ENCODE assay signal across 11 cellular contexts in genomic region chr12:49783917-49784676, GRCh38. TPM values are rescaled to one million over a fixed set of nuclear protein-coding genes. Genes with fewer than 3 reads are reported as not detected.
A peak's percentile ranks its signal among the peaks of the same experiment; 100 is the strongest.
DNase-seq lines count a peak whose midpoint lies in the region; ATAC-seq and TF ChIP-seq lines count a peak whose summit lies in the region.
"Had no signal": no experiment of that assay in that cellular context is flagged by ENCODE, and none has a peak within 500 bp of the region (broad histone marks: within the 10 kb centered on the region; RNA-seq: fewer than 3 reads in every experiment).

No MANE protein-coding gene starts in this region.

- no peak overlapping the region for H3K4me2 ChIP-seq in Karpas-422 (ENCODE audit: low read depth, low read length, poor library complexity, severe bottlenecking)
- H3K4me2 ChIP-seq: PC-9 had no signal

- H3K27me3 Mint-ChIP-seq in activated naive CD8-positive, alpha-beta T cell treated with anti-CD3 and anti-CD28 coated beads, Interleukin-2, amount 50 U/mL, for 24 hours = peaks cover 12% of the 10 kb centered on the region

- H3K4me3 ChIP-seq in Karpas-422 (ENCODE audit: low read length) = no peak overlapping the region
- no peak overlapping the region for H3K4me3 ChIP-seq in ascending aorta
- no peak overlapping the region for H3K4me3 ChIP-seq in subcutaneous abdominal adipose tissue (ENCODE audit: low read depth in 1 of 5, low read length in 5 of 5)
- H3K4me3 ChIP-seq: PC-9 had no signal

- no peak overlapping the region for H2AFZ ChIP-seq in Karpas-422 (ENCODE audit: low read length)
- H2AFZ ChIP-seq: PC-9 had no signal

- intact Hi-C loops in ascending aorta (cut with DNase I) = no loop called here

- H3K9me2 ChIP-seq in Karpas-422 (replicated peaks; ENCODE audit: insufficient read depth, low read length) = no peaks in the 10 kb centered on the region

- H3K9me3 ChIP-seq in Karpas-422 (ENCODE audit: low read length) (peaks cover 4% of the 10 kb centered on the region), ascending aorta (peaks cover 0 to 4% of the 10 kb centered on the region in 2 donors), subcutaneous abdominal adipose tissue (ENCODE audit: control insufficient read depth in 5 of 5, low read length in 5 of 5) (peaks cover 0 to 3% (median 0%) of the 10 kb centered on the region in 5 donors)

- H3K9ac ChIP-seq in Karpas-422 (ENCODE audit: low read length) (no peak overlapping the region), subcutaneous abdominal adipose tissue (ENCODE audit: low read length in 5 of 5) (no peak overlapping the region)

- no peaks in the 10 kb centered on the region for H3K27me3 ChIP-seq in Karpas-422 (ENCODE audit: low read length)
- no peaks in the 10 kb centered on the region for H3K27me3 ChIP-seq in ascending aorta
- H3K27me3 ChIP-seq in subcutaneous abdominal adipose tissue (ENCODE audit: control insufficient read depth in 5 of 5, insufficient read depth in 4 of 5, low read length in 5 of 5) = peaks cover 0 to 2% (median 0%) of the 10 kb centered on the region in 5 donors

- no peaks in the 10 kb centered on the region for H3K36me3 ChIP-seq in Karpas-422 (ENCODE audit: insufficient read depth, low read length)
- no peaks in the 10 kb centered on the region for H3K36me3 ChIP-seq in ascending aorta
- H3K36me3 ChIP-seq in subcutaneous abdominal adipose tissue (ENCODE audit: control insufficient read depth in 5 of 5, insufficient read depth in 5 of 5, low read length in 5 of 5) = no peaks in the 10 kb centered on the region

- no peak overlapping the region for H3K4me3 Mint-ChIP-seq in activated naive CD8-positive, alpha-beta T cell treated with anti-CD3 and anti-CD28 coated beads, Interleukin-2, amount 50 U/mL, for 24 hours
- H3K4me3 Mint-ChIP-seq: activated CD8-positive, alpha-beta T cell treated with anti-CD3 and anti-CD28 coated beads, Interleukin-2, amount 10 ng/mL, durations not matched to agents 7 days and 5 days had no signal

- H3K4me1 Mint-ChIP-seq in activated naive CD8-positive, alpha-beta T cell treated with anti-CD3 and anti-CD28 coated beads, Interleukin-2, amount 50 U/mL, for 24 hours = no peaks in the 10 kb centered on the region

- no peak for TF ChIP-seq CTCF in ascending aorta (IDR thresholded peaks at IDR 0.05)

- DNase-seq in Karpas-422 (peak; percentile 59), ascending aorta (ENCODE audit: low spot score in 2 of 2) (no peak), inferior parietal cortex (ENCODE audit: extremely low spot score) (peak; percentile 11)
- no peak for DNase-seq in activated naive CD8-positive, alpha-beta T cell treated with anti-CD3 and anti-CD28 coated beads, Interleukin-2, amount 50 U/mL, for 24 hours
- DNase-seq: activated CD8-positive, alpha-beta T cell treated with anti-CD3 and anti-CD28 coated beads, Interleukin-2, amount 10 ng/mL, durations not matched to agents 7 days and 5 days; effector CD4-positive, alpha-beta T cell; H7; PC-9 had no signal

- H3K36me3 Mint-ChIP-seq in activated naive CD8-positive, alpha-beta T cell treated with anti-CD3 and anti-CD28 coated beads, Interleukin-2, amount 50 U/mL, for 24 hours (ENCODE audit: low read depth) = no peaks in the 10 kb centered on the region

- no peaks in the 10 kb centered on the region for H3K4me1 ChIP-seq in Karpas-422 (ENCODE audit: low read length)
- peaks cover 0 to 13% of the 10 kb centered on the region in 2 donors for H3K4me1 ChIP-seq in ascending aorta
- H3K4me1 ChIP-seq in subcutaneous abdominal adipose tissue (ENCODE audit: control insufficient read depth in 5 of 5, insufficient read depth in 5 of 5, low read length in 5 of 5) = peaks cover 2 to 20% (median 16%) of the 10 kb centered on the region in 5 donors

- no peaks in the 10 kb centered on the region for H4K20me1 ChIP-seq in Karpas-422 (ENCODE audit: insufficient read depth, low read depth, low read length)

- H3K27ac ChIP-seq in Karpas-422 (ENCODE audit: low read length) = no peak overlapping the region
- peak overlapping the region; percentile 1 to 63 for H3K27ac ChIP-seq in ascending aorta
- H3K27ac ChIP-seq in subcutaneous abdominal adipose tissue (ENCODE audit: low read depth, low read length) = peak overlapping the region; percentile 31
- H3K27ac ChIP-seq: PC-9 had no signal

- no peaks in the 10 kb centered on the region for H3K9me3 Mint-ChIP-seq in activated naive CD8-positive, alpha-beta T cell treated with anti-CD3 and anti-CD28 coated beads, Interleukin-2, amount 50 U/mL, for 24 hours

- ATAC-seq in HG03432 (IDR thresholded peaks at IDR 0.05; ENCODE audit: unreplicated experiment) = no peak
- ATAC-seq in GM21515 (IDR thresholded peaks at IDR 0.05; ENCODE audit: unreplicated experiment) = no peak
- ATAC-seq in activated naive CD8-positive, alpha-beta T cell treated with anti-CD3 and anti-CD28 coated beads, Interleukin-2, amount 50 U/mL, for 24 hours = no peak
- ATAC-seq: activated CD8-positive, alpha-beta T cell treated with anti-CD3 and anti-CD28 coated beads, Interleukin-2, amount 10 ng/mL, durations not matched to agents 7 days and 5 days had no signal

- H3K27ac Mint-ChIP-seq in activated naive CD8-positive, alpha-beta T cell treated with anti-CD3 and anti-CD28 coated beads, Interleukin-2, amount 50 U/mL, for 24 hours = no peak overlapping the region
- H3K27ac Mint-ChIP-seq: activated CD8-positive, alpha-beta T cell treated with anti-CD3 and anti-CD28 coated beads, Interleukin-2, amount 10 ng/mL, durations not matched to agents 7 days and 5 days had no signal

- H3K79me2 ChIP-seq in Karpas-422 (ENCODE audit: low read length) = no peaks in the 10 kb centered on the region

RNA-seq across cellular contexts. Expression of gene TMBIM6, which starts 42.7 kb away (rescaled TPM):
- 180 and 386 TPM in 2 replicates for total RNA-seq in Karpas-422 (2014; rRNA removed; shearing (Covaris generic); ENCODE audit: low replicate concordance)
- 188 TPM for total RNA-seq in ascending aorta

RNA-seq across cellular contexts. Expression of gene NCKAP5L, which starts 44.1 kb away (rescaled TPM):
- 17.3 and 25.2 TPM in 2 replicates for total RNA-seq in Karpas-422 (2014; rRNA removed; shearing (Covaris generic); ENCODE audit: low replicate concordance)
- total RNA-seq in ascending aorta = 33.4 TPM

RNA-seq across cellular contexts. Expression of gene BCDIN3D, which starts 58.8 kb away (rescaled TPM):
- 5.8 and 10.2 TPM in 2 replicates for total RNA-seq in Karpas-422 (2014; rRNA removed; shearing (Covaris generic); ENCODE audit: low replicate concordance)
- total RNA-seq in ascending aorta = 2.6 TPM

Comparison
In these comparisons a context has a peak if more than half of its experiments do, and no peak if none do; other contexts are left out.
1. DNase-seq: peak in Karpas-422 (single experiment) and inferior parietal cortex (single experiment); none in ascending aorta (0 of 2) and activated naive CD8-positive, alpha-beta T cell treated with anti-CD3 and anti-CD28 coated beads, Interleukin-2, amount 50 U/mL, for 24 hours (single experiment).